ENCODE assay signal across 16 cellular contexts in genomic region chr7:23514755-23515154, GRCh38. TPM values are rescaled to one million over a fixed set of nuclear protein-coding genes. Genes with fewer than 3 reads are reported as not detected.
DNase-seq lines count a peak whose midpoint lies in the region; ATAC-seq and TF ChIP-seq lines count a peak whose summit lies in the region.
"Had no signal": no experiment of that assay in that cellular context is flagged by ENCODE, and none has a peak within 500 bp of the region (broad histone marks: within the 10 kb centered on the region; RNA-seq: fewer than 3 reads in every experiment).

No MANE protein-coding gene starts in this region.

- no peak overlapping the region for H3K4me2 ChIP-seq in OCI-LY7 (ENCODE audit: low read length)

- H4K20me1 ChIP-seq in OCI-LY7 (ENCODE audit: insufficient read depth, low read length), result no peaks in the 10 kb centered on the region

- CTCF ChIA-PET in Calu3 (lab: Charles Lee) (interaction anchor here (0.6 to 0.7 kb wide), 5 partner anchors 29 to 330 kb away, joined by 3 to 5 read pairs (median 3); no protein-coding TSS in a partner anchor), OCI-LY7 (lab: Charles Lee; ENCODE audit: unreplicated experiment) (no interaction called here)

- H3K4me3 Mint-ChIP-seq in Calu3 (ENCODE audit: low read depth, unreplicated experiment), result no peak overlapping the region
- no peak overlapping the region for H3K4me3 Mint-ChIP-seq in chondrocyte (ENCODE audit: unreplicated experiment)

- no peak overlapping the region for H3K27ac ChIP-seq in OCI-LY7 (ENCODE audit: low read depth, low read length, poor library complexity, severe bottlenecking)
- H3K27ac ChIP-seq: SJCRH30 had no signal

- H3K27me3 Mint-ChIP-seq in Calu3 (ENCODE audit: unreplicated experiment), result no peaks in the 10 kb centered on the region
- no peaks in the 10 kb centered on the region for H3K27me3 Mint-ChIP-seq in chondrocyte (ENCODE audit: low read depth)

- no peaks in the 10 kb centered on the region for H3K9me2 ChIP-seq in OCI-LY7 (ENCODE audit: insufficient read depth, low read length)

- BruUV-seq in Calu3 (replicated peaks; lab: Mats Ljungman, UMichigan) (no TSS peak), OCI-LY7 (replicated peaks; lab: Mats Ljungman, UMichigan) (no TSS peak)

- H3K4me1 Mint-ChIP-seq in Calu3 (ENCODE audit: low read depth, unreplicated experiment), result no peaks in the 10 kb centered on the region
- no peaks in the 10 kb centered on the region for H3K4me1 Mint-ChIP-seq in chondrocyte (ENCODE audit: low read depth)

- H3K9me3 Mint-ChIP-seq in Calu3 (ENCODE audit: low read depth, unreplicated experiment), result no peaks in the 10 kb centered on the region
- H3K9me3 Mint-ChIP-seq in chondrocyte (ENCODE audit: low read depth), result no peaks in the 10 kb centered on the region

- no peaks in the 10 kb centered on the region for H3K4me1 ChIP-seq in OCI-LY7 (ENCODE audit: insufficient read depth, low read length, poor library complexity, severe bottlenecking)
- H3K4me1 ChIP-seq: SJCRH30 had no signal

- no peak for DNase-seq in Calu3
- DNase-seq in chondrocyte (ENCODE audit: low spot score), result no peak
- no peak for DNase-seq in NCI-H146 treated with DMSO at 0.1 percent for 48 hours (lab: John Stamatoyannopoulos, UW; ENCODE audit: unreplicated experiment)
- no peak for DNase-seq in KG1 (lab: John Stamatoyannopoulos, UW)
- DNase-seq in OCI-LY7 (ENCODE audit: low spot score), result no peak
- DNase-seq in 8988T, result no peak
- DNase-seq: C1 segment of cervical spinal cord; foreskin keratinocyte; GF-D8; IMR-90; NCI-H1694 treated with DMSO at 0.1 percent for 48 hours; SJCRH30; stimulated activated CD4-positive, alpha-beta T cell treated with anti-CD3 and anti-CD28 coated beads, Interleukin-4, amount 100 ng/mL, for 4 hours; substantia nigra had no signal

- intact Hi-C loops in Calu3 (cut with micrococcal nuclease; ENCODE audit: unreplicated experiment), result no loop called here
- intact Hi-C loops in OCI-LY7 (cut with micrococcal nuclease; ENCODE audit: unreplicated experiment), result no loop called here

- no peak overlapping the region for H3K4me3 ChIP-seq in OCI-LY7 (ENCODE audit: low read depth, low read length, poor library complexity, severe bottlenecking)
- H3K4me3 ChIP-seq: SJCRH30 had no signal

- POLR2A ChIA-PET in OCI-LY7 (lab: Charles Lee), result interaction anchor here (0.6 to 1.0 kb wide), 4 partner anchors 20 to 787 kb away, joined by 3 to 4 read pairs (median 4); no protein-coding TSS in a partner anchor

- H3K36me3 ChIP-seq in OCI-LY7 (ENCODE audit: insufficient read depth, low read length), result peaks cover 97% of the 10 kb centered on the region

- ATAC-seq in GM19351 (IDR thresholded peaks at IDR 0.05; ENCODE audit: unreplicated experiment) (peak; percentile 73), HG03280 (IDR thresholded peaks at IDR 0.05; ENCODE audit: unreplicated experiment) (peak; percentile 48)

- H3K79me2 ChIP-seq in OCI-LY7 (ENCODE audit: insufficient read depth, low read depth, low read length), result peaks cover 67% of the 10 kb centered on the region

- TF ChIP-seq CTCF in Calu3 (IDR thresholded peaks at IDR 0.05; ENCODE audit: unreplicated experiment) (no peak), chondrocyte (IDR thresholded peaks at IDR 0.05) (no peak), OCI-LY7 (conservative IDR thresholded peaks at IDR 0.05; ENCODE audit: low read length) (no peak)

- no peaks in the 10 kb centered on the region for H3K9me3 ChIP-seq in OCI-LY7 (ENCODE audit: low read length)
- H3K9me3 ChIP-seq: SJCRH30 had no signal

- H3K36me3 Mint-ChIP-seq in Calu3 (ENCODE audit: insufficient read depth, unreplicated experiment) (peaks cover 94% of the 10 kb centered on the region), chondrocyte (ENCODE audit: low read depth) (peaks cover 46% of the 10 kb centered on the region)

- H2AFZ ChIP-seq in OCI-LY7 (ENCODE audit: low read length), result no peak overlapping the region

- H3K27ac Mint-ChIP-seq in Calu3 (ENCODE audit: unreplicated experiment), result peak overlapping the region; percentile 38
- H3K27ac Mint-ChIP-seq in chondrocyte (ENCODE audit: unreplicated experiment), result peak overlapping the region; percentile 57

RNA-seq across cellular contexts. Expression of gene TRA2A, which starts 17.0 kb away (rescaled TPM):
- total RNA-seq in Calu3 (2022) (136 and 143 TPM in 2 replicates), chondrocyte (58.3 to 93.2 TPM (median 60.9 TPM) in 3 replicates), OCI-LY7 (2022) (129 TPM in 2 replicates)
- 41.4 and 44.9 TPM in 2 replicates for total RNA-seq in OCI-LY7 (2014; rRNA removed; shearing (Covaris generic))

RNA-seq across cellular contexts. Expression of gene IGF2BP3, which starts 44.5 kb away (rescaled TPM):
- total RNA-seq in Calu3 (2022), result 111 and 114 TPM in 2 replicates
- 47.9 to 55.4 TPM (median 53.0 TPM) in 3 replicates for total RNA-seq in chondrocyte
- total RNA-seq in OCI-LY7 (2014; rRNA removed; shearing (Covaris generic)), result 41.1 and 48.7 TPM in 2 replicates
- 94.3 and 108 TPM in 2 replicates for total RNA-seq in OCI-LY7 (2022)
